Comparison of ENCODE assay signal across 18 cellular contexts in the genomic region with DNA sequence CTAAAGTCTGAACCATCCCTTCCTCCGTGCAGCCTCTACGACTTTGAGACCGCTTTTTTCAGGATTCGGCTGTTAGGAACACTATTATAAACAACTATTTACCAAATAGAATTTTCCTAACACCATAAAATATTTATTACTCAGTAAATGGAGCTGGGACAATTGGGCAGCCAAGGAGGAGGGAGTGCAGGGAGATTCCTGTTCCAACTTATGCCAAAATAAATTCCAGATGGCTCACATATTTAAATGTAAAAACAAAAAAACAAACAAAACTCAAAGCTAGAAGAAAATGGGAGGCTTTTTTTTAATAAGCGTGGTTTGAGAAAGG. TPM values are rescaled to one million over a fixed set of nuclear protein-coding genes. Genes with fewer than 3 reads are reported as not detected.
A peak's percentile ranks its signal among the peaks of the same experiment; 100 is the strongest.
DNase-seq lines count a peak whose midpoint lies in the region; ATAC-seq and TF ChIP-seq lines count a peak whose summit lies in the region.
"Had no signal": no experiment of that assay in that cellular context is flagged by ENCODE, and none has a peak within 500 bp of the region (broad histone marks: within the 10 kb centered on the region; RNA-seq: fewer than 3 reads in every experiment).

No MANE protein-coding gene starts in this region.

- TF ChIP-seq CTCF in HFF-Myc (IDR thresholded peaks at IDR 0.05; ENCODE audit: low read depth, low read length, missing control alignments) = no peak
- no peak for TF ChIP-seq CTCF in brain (conservative IDR thresholded peaks at IDR 0.05)
- no peak for TF ChIP-seq CTCF in tibial artery (IDR thresholded peaks at IDR 0.05)

- no peak overlapping the region for H2BK120ac ChIP-seq in mesendoderm (ENCODE audit: low read depth, low read length)

- H3K56ac ChIP-seq in mesendoderm (ENCODE audit: low read length) = peak overlapping the region; percentile 46

- H3K36me3 Mint-ChIP-seq in brain = peaks cover 17% of the 10 kb centered on the region
- H3K36me3 Mint-ChIP-seq in activated naive CD4-positive, alpha-beta T cell treated with anti-CD3 and anti-CD28 coated beads, Interleukin-2, amount 50 U/mL, for 72 hours = peaks cover 0 to under 1% of the 10 kb centered on the region in 2 donors
- H3K36me3 Mint-ChIP-seq: activated naive CD8-positive, alpha-beta T cell had no signal

- H3K4me3 ChIP-seq in HFF-Myc (replicated peaks; ENCODE audit: low read depth, low read length) = no peak overlapping the region
- H3K4me3 ChIP-seq in mesendoderm (ENCODE audit: low read length) = no peak overlapping the region
- H3K4me3 ChIP-seq in tibial artery = no peak overlapping the region
- H3K4me3 ChIP-seq: mucosa of descending colon, PC-9 had no signal

- no peaks in the 10 kb centered on the region for H3K4me1 ChIP-seq in mesendoderm (ENCODE audit: control insufficient read depth, low read depth, low read length)
- peaks cover 0 to 87% (median 35%) of the 10 kb centered on the region in 4 donors for H3K4me1 ChIP-seq in tibial artery

- no peaks in the 10 kb centered on the region for H3K9me3 Mint-ChIP-seq in brain
- H3K9me3 Mint-ChIP-seq in activated naive CD4-positive, alpha-beta T cell treated with anti-CD3 and anti-CD28 coated beads, Interleukin-2, amount 50 U/mL, for 72 hours = no peaks in the 10 kb centered on the region
- H3K9me3 Mint-ChIP-seq: activated T-cell treated with anti-CD3 and anti-CD28 coated beads, Interleukin-2, amount 50 U/mL, for 24 hours had no signal

- no peak overlapping the region for H3K9ac ChIP-seq in mesendoderm (ENCODE audit: low read length)

- H3K27ac ChIP-seq in mesendoderm (ENCODE audit: low read depth, low read length) (no peak overlapping the region), tibial artery (peak overlapping the region; percentile 51 to 60)
- H3K27ac ChIP-seq: PC-9 had no signal

- WGBS in mesendoderm (ENCODE audit: extremely low coverage, insufficient coverage, low lambda C conversion rate) = no CpG with 5 or more reads among the region's 5 CpGs

- H2BK5ac ChIP-seq in mesendoderm (ENCODE audit: low read length) = no peak overlapping the region

- H3K27me3 Mint-ChIP-seq in brain = no peaks in the 10 kb centered on the region
- H3K27me3 Mint-ChIP-seq: activated naive CD8-positive, alpha-beta T cell; activated T-cell treated with anti-CD3 and anti-CD28 coated beads, Interleukin-2, amount 50 U/mL, for 24 hours had no signal

- H4K5ac ChIP-seq in mesendoderm (ENCODE audit: low read length) = no peak overlapping the region

- no peak overlapping the region for H3K18ac ChIP-seq in mesendoderm (ENCODE audit: low read length)

- H3K79me1 ChIP-seq in mesendoderm (ENCODE audit: low read length) = no peaks in the 10 kb centered on the region

- peaks cover 72% of the 10 kb centered on the region for H3K4me1 Mint-ChIP-seq in brain

- no peak overlapping the region for H2BK15ac ChIP-seq in mesendoderm (replicated peaks; ENCODE audit: low read depth)

- ATAC-seq in activated naive CD4-positive, alpha-beta T cell treated with anti-CD3 and anti-CD28 coated beads, Interleukin-2, amount 50 U/mL, for 72 hours = no peak
- ATAC-seq: mucosa of descending colon had no signal

- no peak overlapping the region for H3K4ac ChIP-seq in mesendoderm (ENCODE audit: low read depth, low read length)

- H3K27me3 ChIP-seq in mesendoderm (ENCODE audit: insufficient read depth, low read length, poor library complexity) (no peaks in the 10 kb centered on the region), tibial artery (no peaks in the 10 kb centered on the region)

- no peak overlapping the region for H4K8ac ChIP-seq in mesendoderm (ENCODE audit: low read depth, low read length)

- H3K79me2 ChIP-seq in mesendoderm (ENCODE audit: control insufficient read depth, insufficient read depth, low read length) = no peaks in the 10 kb centered on the region

- no peak overlapping the region for H3K4me3 Mint-ChIP-seq in brain
- H3K4me3 Mint-ChIP-seq: activated naive CD8-positive, alpha-beta T cell; activated T-cell treated with anti-CD3 and anti-CD28 coated beads, Interleukin-2, amount 50 U/mL, for 24 hours had no signal

- no peaks in the 10 kb centered on the region for H3K9me3 ChIP-seq in tibial artery
- H3K9me3 ChIP-seq: mucosa of descending colon had no signal

- H3K23ac ChIP-seq in mesendoderm (ENCODE audit: low read length) = no peak overlapping the region

- no peak overlapping the region for H2AK5ac ChIP-seq in mesendoderm (ENCODE audit: low read length)

- intact Hi-C loops in tibial artery (cut with DNase I; ENCODE audit: low total_unique reads) = no loop called here

- H3K36me3 ChIP-seq in mesendoderm (ENCODE audit: control insufficient read depth, insufficient read depth, low read length) (peaks cover 3% of the 10 kb centered on the region), tibial artery (peaks cover 5 to 23% (median 21%) of the 10 kb centered on the region in 3 donors)

- DNase-seq in HFF-Myc (ENCODE audit: extremely low read depth, low read depth) (peak; percentile 45), mesendoderm (no peak), tibial artery (no peak), DMS53 (lab: John Stamatoyannopoulos, UW) (no peak), NK-92 (lab: John Stamatoyannopoulos, UW; ENCODE audit: unreplicated experiment) (no peak)
- DNase-seq in activated naive CD4-positive, alpha-beta T cell treated with anti-CD3 and anti-CD28 coated beads, Interleukin-2, amount 50 U/mL, for 72 hours (ENCODE audit: low spot score in 2 of 2) = no peak
- DNase-seq: activated CD4-positive, alpha-beta T cell treated with anti-CD3 and anti-CD28 coated beads, Interleukin-2, amount 50 U/mL, for 4 hours; activated T-cell treated with anti-CD3 and anti-CD28 coated beads, Interleukin-2, amount 50 U/mL, for 24 hours; C1 segment of cervical spinal cord; caudate nucleus; mucosa of descending colon; NCI-H2081 treated with DMSO at 0.1 percent for 48 hours; occipital lobe; PC-9; stimulated activated naive CD4-positive, alpha-beta T cell treated with Interleukin-2 at 50 U/mL for 16 hours had no signal

- peak overlapping the region in 3 of 5 experiments; percentile 29 to 77 (median 60) for H3K27ac Mint-ChIP-seq in brain
- no peak overlapping the region for H3K27ac Mint-ChIP-seq in activated naive CD4-positive, alpha-beta T cell treated with anti-CD3 and anti-CD28 coated beads, Interleukin-2, amount 50 U/mL, for 72 hours
- H3K27ac Mint-ChIP-seq: activated naive CD8-positive, alpha-beta T cell; activated T-cell treated with anti-CD3 and anti-CD28 coated beads, Interleukin-2, amount 50 U/mL, for 24 hours had no signal

- H3K4me2 ChIP-seq in mesendoderm (ENCODE audit: low read length) = no peak overlapping the region
- H3K4me2 ChIP-seq: PC-9 had no signal

RNA-seq across cellular contexts. Expression of gene TCP11, which starts 48.1 kb away (rescaled TPM):
- polyA plus RNA-seq in brain (ENCODE audit: insufficient read depth, low read depth, low replicate concordance) = 1.4 TPM
- 0.08 TPM for polyA plus RNA-seq in mesendoderm (2013, experiment 1 of 2)
- 0.06 TPM for polyA plus RNA-seq in mesendoderm (2013, experiment 2 of 2)
- not detected for total RNA-seq in activated naive CD4-positive, alpha-beta T cell treated with anti-CD3 and anti-CD28 coated beads, Interleukin-2, amount 50 U/mL, for 72 hours
- total RNA-seq: H1, mucosa of descending colon, PC-9 had no signal

Comparison
In these comparisons a context has a peak if more than half of its experiments do, and no peak if none do; other contexts are left out.
1. H3K27ac Mint-ChIP-seq: peak in brain (3 of 5); none in activated naive CD4-positive, alpha-beta T cell treated with anti-CD3 and anti-CD28 coated beads, Interleukin-2, amount 50 U/mL, for 72 hours (0 of 2).